In genomic region chr7:55223023-55223422, GRCh38 we compare ENCODE assay signal across 1 cellular context.
TF ChIP-seq lines count a peak whose summit lies in the region.

No MANE protein-coding gene starts in this region.

TF ChIP-seq in SK-N-SH, 30 proteins besides CTCF, POLR2A, EP300 and RAD21 (continued from another document):
- TF ChIP-seq IRF3 (IDR thresholded peaks at IDR 0.05; ENCODE audit: low read depth, low read length): no peak
- TF ChIP-seq GATA2 (CRISPR knock-in tag; IDR thresholded peaks at IDR 0.05): no peak
- no peak for TF ChIP-seq YY1 (IDR thresholded peaks at IDR 0.05; ENCODE audit: low read depth)
